ENCODE assay signal across 8 cellular contexts in the genomic region with DNA sequence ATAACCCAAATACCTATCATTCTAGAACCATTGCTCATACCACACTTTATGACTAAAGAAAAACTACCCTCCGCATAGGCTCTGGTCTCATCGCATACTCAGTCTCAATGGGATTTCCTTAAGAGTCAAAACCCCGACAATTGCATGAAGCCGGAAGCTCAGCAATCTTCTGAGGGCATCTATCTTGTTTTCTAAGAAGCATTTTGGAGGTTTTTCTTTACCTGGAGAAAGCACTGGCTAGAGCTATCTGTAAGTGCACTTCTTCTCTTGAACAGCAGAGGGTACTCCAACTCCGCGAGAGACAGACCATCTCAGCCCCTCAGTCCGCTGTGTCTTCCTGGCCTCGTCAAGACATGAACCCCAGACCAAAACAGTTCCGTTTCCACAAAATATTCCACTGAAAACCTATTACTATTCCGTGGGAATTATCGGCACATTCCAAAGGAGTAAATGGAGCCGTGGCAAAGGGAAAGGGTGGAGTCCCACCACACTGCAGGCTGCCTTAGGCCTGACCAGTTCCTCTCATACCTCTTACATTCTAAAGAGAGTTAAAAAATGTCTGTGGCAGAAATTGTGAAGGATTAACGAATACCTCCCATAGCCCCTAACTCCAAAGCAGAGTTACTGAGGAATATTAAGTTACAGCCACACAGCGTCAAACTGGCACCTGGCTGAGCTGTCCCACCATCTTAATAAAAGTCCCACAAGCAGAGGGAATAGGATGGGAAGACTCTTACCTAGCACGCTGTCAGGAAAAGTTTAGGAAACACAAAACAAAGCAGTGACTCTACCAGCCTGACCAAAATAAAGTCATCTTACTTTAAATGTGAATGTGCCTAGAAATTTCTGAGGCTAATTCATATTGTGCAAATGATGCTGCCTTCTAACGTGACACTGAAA.
DNase-seq lines count a peak whose midpoint lies in the region; TF ChIP-seq lines count a peak whose summit lies in the region.

No MANE protein-coding gene starts in this region.

- H3K27ac ChIP-seq in iPS DF 6.9 (ENCODE audit: low read length) (no peak overlapping the region), skeletal muscle tissue (ENCODE audit: low read depth, low read length) (no peak overlapping the region)

- no peaks in the 10 kb centered on the region for H3K9me3 ChIP-seq in iPS DF 6.9 (ENCODE audit: control insufficient read depth, insufficient read depth, low read length)
- no peaks in the 10 kb centered on the region for H3K9me3 ChIP-seq in skeletal muscle tissue (ENCODE audit: control insufficient read depth in 3 of 3, low read length in 3 of 3)

- peak; percentile 83 for TF ChIP-seq CTCF in astrocyte of the spinal cord (IDR thresholded peaks at IDR 0.05; ENCODE audit: low read depth, low read length)

- H3K4me1 ChIP-seq in iPS DF 6.9 (ENCODE audit: control insufficient read depth, insufficient read depth, low read length) (no peaks in the 10 kb centered on the region), skeletal muscle tissue (ENCODE audit: control insufficient read depth in 3 of 3, insufficient read depth in 3 of 3, low read length in 3 of 3) (peaks cover 0 to 3% (median 0%) of the 10 kb centered on the region in 3 donors)

- H3K4me3 ChIP-seq in astrocyte of the spinal cord (ENCODE audit: low read depth, low read length) (no peak overlapping the region), iPS DF 6.9 (ENCODE audit: low read length) (no peak overlapping the region), skeletal muscle tissue (ENCODE audit: low read length in 3 of 3) (peak overlapping the region; percentile 34 to 59 (median 54))

- in situ Hi-C loops in astrocyte of the spinal cord (cut with HindIII; ENCODE audit: low sequenced_read_pairs), result no loop called here

- TF ChIP-seq EP300 in Ishikawa (IDR thresholded peaks at IDR 0.05; ENCODE audit: borderline replicate concordance), result no peak

- no peaks in the 10 kb centered on the region for H3K27me3 ChIP-seq in iPS DF 6.9 (ENCODE audit: control insufficient read depth, insufficient read depth, low read length)
- no peaks in the 10 kb centered on the region for H3K27me3 ChIP-seq in skeletal muscle tissue (ENCODE audit: control insufficient read depth in 3 of 3, insufficient read depth in 3 of 3, low read length in 3 of 3)

- H3K36me3 ChIP-seq in iPS DF 6.9 (ENCODE audit: control insufficient read depth, insufficient read depth, low read length), result no peaks in the 10 kb centered on the region
- H3K36me3 ChIP-seq in skeletal muscle tissue (ENCODE audit: control insufficient read depth in 3 of 3, insufficient read depth in 3 of 3, low read length in 3 of 3), result no peaks in the 10 kb centered on the region

- peak; percentile 65 for TF ChIP-seq RAD21 in Ishikawa (IDR thresholded peaks at IDR 0.05; ENCODE audit: low read depth)

- DNase-seq in DMS79 treated with DMSO at 0.1 percent for 48 hours (lab: John Stamatoyannopoulos, UW) (peak; percentile 25), DMS79 (lab: John Stamatoyannopoulos, UW) (no peak), H4 (ENCODE audit: low spot score) (peak; percentile 61), SHP77 (lab: John Stamatoyannopoulos, UW) (peak; percentile 69 to 77), astrocyte of the spinal cord (ENCODE audit: low read depth, low spot score) (peak; percentile 64), iPS DF 6.9 (ENCODE audit: low read depth, low spot score) (peak; percentile 71)

- peak overlapping the region in 1 of 3 donors; percentile 44 for H3K9ac ChIP-seq in skeletal muscle tissue (ENCODE audit: low read depth in 1 of 3, low read length in 3 of 3)

- no CpG with 5 or more reads among the region's 16 CpGs for WGBS in iPS DF 6.9 (ENCODE audit: insufficient coverage, insufficient read length)

TF ChIP-seq in Ishikawa, 13 proteins besides CTCF, POLR2A, EP300 and RAD21:
- no peak for TF ChIP-seq CREB1 (IDR thresholded peaks at IDR 0.05; ENCODE audit: low read depth)
- TF ChIP-seq NFIC (IDR thresholded peaks at IDR 0.05), result no peak
- no peak for TF ChIP-seq TAF1 (IDR thresholded peaks at IDR 0.05; ENCODE audit: low read depth)
- no peak for TF ChIP-seq EGR1 (IDR thresholded peaks at IDR 0.05)
- no peak for TF ChIP-seq FOXM1 (IDR thresholded peaks at IDR 0.05; ENCODE audit: borderline replicate concordance, low read depth)
- TF ChIP-seq, protein P1, sequence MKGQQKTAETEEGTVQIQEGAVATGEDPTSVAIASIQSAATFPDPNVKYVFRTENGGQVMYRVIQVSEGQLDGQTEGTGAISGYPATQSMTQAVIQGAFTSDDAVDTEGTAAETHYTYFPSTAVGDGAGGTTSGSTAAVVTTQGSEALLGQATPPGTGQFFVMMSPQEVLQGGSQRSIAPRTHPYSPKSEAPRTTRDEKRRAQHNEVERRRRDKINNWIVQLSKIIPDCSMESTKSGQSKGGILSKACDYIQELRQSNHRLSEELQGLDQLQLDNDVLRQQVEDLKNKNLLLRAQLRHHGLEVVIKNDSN (IDR thresholded peaks at IDR 0.05), result no peak
- TF ChIP-seq, protein P2, sequence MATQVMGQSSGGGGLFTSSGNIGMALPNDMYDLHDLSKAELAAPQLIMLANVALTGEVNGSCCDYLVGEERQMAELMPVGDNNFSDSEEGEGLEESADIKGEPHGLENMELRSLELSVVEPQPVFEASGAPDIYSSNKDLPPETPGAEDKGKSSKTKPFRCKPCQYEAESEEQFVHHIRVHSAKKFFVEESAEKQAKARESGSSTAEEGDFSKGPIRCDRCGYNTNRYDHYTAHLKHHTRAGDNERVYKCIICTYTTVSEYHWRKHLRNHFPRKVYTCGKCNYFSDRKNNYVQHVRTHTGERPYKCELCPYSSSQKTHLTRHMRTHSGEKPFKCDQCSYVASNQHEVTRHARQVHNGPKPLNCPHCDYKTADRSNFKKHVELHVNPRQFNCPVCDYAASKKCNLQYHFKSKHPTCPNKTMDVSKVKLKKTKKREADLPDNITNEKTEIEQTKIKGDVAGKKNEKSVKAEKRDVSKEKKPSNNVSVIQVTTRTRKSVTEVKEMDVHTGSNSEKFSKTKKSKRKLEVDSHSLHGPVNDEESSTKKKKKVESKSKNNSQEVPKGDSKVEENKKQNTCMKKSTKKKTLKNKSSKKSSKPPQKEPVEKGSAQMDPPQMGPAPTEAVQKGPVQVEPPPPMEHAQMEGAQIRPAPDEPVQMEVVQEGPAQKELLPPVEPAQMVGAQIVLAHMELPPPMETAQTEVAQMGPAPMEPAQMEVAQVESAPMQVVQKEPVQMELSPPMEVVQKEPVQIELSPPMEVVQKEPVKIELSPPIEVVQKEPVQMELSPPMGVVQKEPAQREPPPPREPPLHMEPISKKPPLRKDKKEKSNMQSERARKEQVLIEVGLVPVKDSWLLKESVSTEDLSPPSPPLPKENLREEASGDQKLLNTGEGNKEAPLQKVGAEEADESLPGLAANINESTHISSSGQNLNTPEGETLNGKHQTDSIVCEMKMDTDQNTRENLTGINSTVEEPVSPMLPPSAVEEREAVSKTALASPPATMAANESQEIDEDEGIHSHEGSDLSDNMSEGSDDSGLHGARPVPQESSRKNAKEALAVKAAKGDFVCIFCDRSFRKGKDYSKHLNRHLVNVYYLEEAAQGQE (IDR thresholded peaks at IDR 0.05; ENCODE audit: low read depth), result no peak
- TF ChIP-seq TEAD4 (IDR thresholded peaks at IDR 0.05), result no peak
- no peak for TF ChIP-seq YY1 (IDR thresholded peaks at IDR 0.05; ENCODE audit: low read depth)
- TF ChIP-seq, protein P3, sequence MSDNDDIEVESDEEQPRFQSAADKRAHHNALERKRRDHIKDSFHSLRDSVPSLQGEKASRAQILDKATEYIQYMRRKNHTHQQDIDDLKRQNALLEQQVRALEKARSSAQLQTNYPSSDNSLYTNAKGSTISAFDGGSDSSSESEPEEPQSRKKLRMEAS (IDR thresholded peaks at IDR 0.05), result no peak
- no peak for TF ChIP-seq TCF12 (IDR thresholded peaks at IDR 0.05; ENCODE audit: low read depth)
- no peak for TF ChIP-seq CEBPB (IDR thresholded peaks at IDR 0.05)
- no peak for TF ChIP-seq ZBTB7A (IDR thresholded peaks at IDR 0.05; ENCODE audit: low read depth)

Comparison
In these comparisons a context has a peak if more than half of its experiments do, and no peak if none do; other contexts are left out.
1. H3K4me3 ChIP-seq: peak in skeletal muscle tissue (3 of 3); none in astrocyte of the spinal cord (single experiment) and iPS DF 6.9 (single experiment).